10 cellular contexts compared by ENCODE assay signal in genomic region chr22:38735126-38735464, GRCh38. TPM values are rescaled to one million over a fixed set of nuclear protein-coding genes. Genes with fewer than 3 reads are reported as not detected.
DNase-seq lines count a peak whose midpoint lies in the region; ATAC-seq, FAIRE-seq and TF ChIP-seq lines count a peak whose summit lies in the region.
"Had no signal": no experiment of that assay in that cellular context is flagged by ENCODE, and none has a peak within 500 bp of the region (broad histone marks: within the 10 kb centered on the region; RNA-seq: fewer than 3 reads in every experiment).

No MANE protein-coding gene starts in this region.

- H3K27me3 Mint-ChIP-seq in CD14-positive monocyte (ENCODE audit: low read depth in 3 of 3) = peaks cover 0 to 3% (median 0%) of the 10 kb centered on the region in 3 donors

- H3K9me3 Mint-ChIP-seq in CD14-positive monocyte = no peaks in the 10 kb centered on the region

- TF ChIP-seq POLR2A in HCT116 (IDR thresholded peaks at IDR 0.05; ENCODE audit: borderline replicate concordance, extremely low read depth, insufficient read depth, insufficient read length) = no peak

- no peaks in the 10 kb centered on the region for H4K20me1 ChIP-seq in HCT116 (ENCODE audit: insufficient read depth)

- H3K9me3 ChIP-seq in HCT116 (ENCODE audit: control insufficient read depth in 1 of 2, insufficient read depth in 1 of 2, low read depth in 1 of 2, low read length in 2 of 2) (no peaks in the 10 kb centered on the region), pancreas (no peaks in the 10 kb centered on the region)

- H2AFZ ChIP-seq in HCT116 (ENCODE audit: low read depth, low read length, poor library complexity, severe bottlenecking) = no peak overlapping the region

- H3K27me3 ChIP-seq in HCT116 (ENCODE audit: insufficient read depth, low read length) (no peaks in the 10 kb centered on the region), pancreas (no peaks in the 10 kb centered on the region)

- DNase-seq in CD14-positive monocyte (ENCODE audit: low spot score) = no peak
- no peak for DNase-seq in HCT116 (ENCODE audit: low read depth, low spot score)
- no peak for DNase-seq in caudate nucleus (lab: John Stamatoyannopoulos, UW)
- peak in 2 of 6 donors; percentile 33 to 44 for DNase-seq in pancreas
- DNase-seq in UCSD-AML1 (lab: John Stamatoyannopoulos, UW; ENCODE audit: unreplicated experiment) = no peak
- DNase-seq in foreskin fibroblast = no peak
- DNase-seq in H4 (ENCODE audit: low spot score) = no peak
- DNase-seq: cerebellar nuclear complex had no signal

- H3K36me3 ChIP-seq in HCT116 (ENCODE audit: control insufficient read depth in 1 of 2, insufficient read depth in 2 of 2, low read length in 2 of 2) = peaks cover 28 to 31% of the 10 kb centered on the region in 2 experiments; a peak in 3 of 4 replicates
- H3K36me3 ChIP-seq in pancreas = peaks cover 8 to 57% (median 36%) of the 10 kb centered on the region in 3 donors

- H3K27ac ChIP-seq in HCT116 (ENCODE audit: low read depth, low read length) (no peak overlapping the region), caudate nucleus (ENCODE audit: low read depth, low read length) (peak overlapping the region; percentile 99), pancreas (peak overlapping the region in 3 of 4 donors; percentile 50 to 87 (median 79))
- H3K27ac ChIP-seq: KMS-11 had no signal

- H3K36me3 Mint-ChIP-seq in CD14-positive monocyte = peaks cover 73 to 87% of the 10 kb centered on the region in 2 donors

- POLR2A ChIA-PET in HCT116 (lab: Charles Lee) = interaction anchor here (1.2 kb wide), 1 partner anchor 12 kb away, joined by 3 read pairs; no protein-coding TSS in a partner anchor

- ATAC-seq in HCT116 (no peak), pancreas (no peak), GM18858 (IDR thresholded peaks at IDR 0.05; ENCODE audit: unreplicated experiment) (no peak)

- RAD21 ChIA-PET in HCT116 (lab: Charles Lee; ENCODE audit: low non-redundant PET in 1 of 2, low total read pairs in 2 of 2, uncharacterized antibody in 2 of 2, unreplicated experiment in 2 of 2) = no interaction called here

- H3K4me1 ChIP-seq in HCT116 (ENCODE audit: control insufficient read depth in 1 of 2, insufficient read depth in 2 of 2, low read length in 2 of 2) = peaks cover 0 to 4% of the 10 kb centered on the region in 2 experiments; a peak in 1 of 4 replicates
- peaks cover 31 to 40% (median 37%) of the 10 kb centered on the region in 3 donors for H3K4me1 ChIP-seq in pancreas

- peak overlapping the region in 5 of 7 donors; percentile 26 to 69 (median 64) for H3K27ac Mint-ChIP-seq in CD14-positive monocyte

- no peak overlapping the region for H3K4me3 Mint-ChIP-seq in CD14-positive monocyte

- no peaks in the 10 kb centered on the region for H3K79me2 ChIP-seq in HCT116 (ENCODE audit: insufficient read depth, low read length)

- intact Hi-C loops in CD14-positive monocyte (cut with micrococcal nuclease) = no loop called here
- intact Hi-C loops in HCT116 (cut with micrococcal nuclease) = no loop called here
- intact Hi-C loops in pancreas (cut with DNase I) = no loop called here

- no TSS peak for BruUV-seq in HCT116 (replicated peaks; lab: Mats Ljungman, UMichigan)

- TF ChIP-seq CTCF in CD14-positive monocyte (IDR thresholded peaks at IDR 0.05) = no peak
- no peak for TF ChIP-seq CTCF in HCT116 (IDR thresholded peaks at IDR 0.05 in 2 of 3, conservative IDR thresholded peaks at IDR 0.05 in 1 of 3; ENCODE audit: borderline replicate concordance in 1 of 3, insufficient read depth in 1 of 3, low read depth in 2 of 3, low read length in 2 of 3)
- no peak for TF ChIP-seq CTCF in pancreas (IDR thresholded peaks at IDR 0.05)
- no peak for TF ChIP-seq CTCF in foreskin fibroblast (IDR thresholded peaks at IDR 0.05; ENCODE audit: low read depth, low read length)

- H3K4me1 Mint-ChIP-seq in CD14-positive monocyte = peaks cover 8% of the 10 kb centered on the region

- H3K4me3 ChIP-seq in HCT116 (replicated peaks in 1 of 2; ENCODE audit: low read depth in 1 of 2, low read length in 2 of 2) (no peak overlapping the region), pancreas (no peak overlapping the region), foreskin fibroblast (ENCODE audit: low read depth in 1 of 2, low read length in 2 of 2) (no peak overlapping the region)

- CTCF ChIA-PET in HCT116 (lab: Charles Lee) = interaction anchor here (1.6 to 3.1 kb wide), 2 partner anchors 10 to 13 kb away, joined by 3 to 19 read pairs; no protein-coding TSS in a partner anchor

- H3K9ac ChIP-seq in HCT116 (ENCODE audit: low read length) = no peak overlapping the region
- H3K9ac ChIP-seq: KMS-11 had no signal

- 90 to 93% methylated on average over 7 of the region's 7 CpGs for WGBS in pancreas, 2 donors

- TF ChIP-seq RAD21 in HCT116 (IDR thresholded peaks at IDR 0.05; ENCODE audit: low read depth) = no peak

- no peak for FAIRE-seq in pancreas (lab: Jason Lieb, UNC)

- H3K9me2 ChIP-seq in HCT116 (ENCODE audit: insufficient read depth) = no peaks in the 10 kb centered on the region

- no peak overlapping the region for H3K4me2 ChIP-seq in HCT116 (ENCODE audit: low read length)
- H3K4me2 ChIP-seq: KMS-11 had no signal

TF ChIP-seq in HCT116, 20 proteins besides CTCF, POLR2A, EP300 and RAD21:
- TF ChIP-seq ZNF274 (IDR thresholded peaks at IDR 0.05; ENCODE audit: low read depth, low read length) (no peak), EZH2phosphoT487 (IDR thresholded peaks at IDR 0.05; ENCODE audit: borderline replicate concordance) (no peak), EZH2 (IDR thresholded peaks at IDR 0.05) (no peak), POLR2AphosphoS5 (IDR thresholded peaks at IDR 0.05; ENCODE audit: low read depth, low read length) (peak; percentile 15), SIN3A (IDR thresholded peaks at IDR 0.05; ENCODE audit: low read depth) (no peak), EGR1 (IDR thresholded peaks at IDR 0.05; ENCODE audit: low read depth) (no peak)

RNA-seq across cellular contexts. Expression of gene SUN2, which starts 20.7 kb away (rescaled TPM):
- polyA plus RNA-seq in CD14-positive monocyte = 10 to 100 TPM; 95.8 to 97.8 TPM
- total RNA-seq in HCT116 (2021; ENCODE audit: unreplicated experiment) = 71.6 TPM
- polyA plus RNA-seq in HCT116 (2012) = 68.6 and 68.8 TPM in 2 replicates
- total RNA-seq in pancreas = 10 to 100 TPM; 64.1 to 99.2 (median 84.9) TPM
- 10 to 100 TPM; 44.8 to 60.8 TPM for polyA plus RNA-seq in pancreas
- total RNA-seq in H4 (2014; rRNA removed; shearing (Covaris generic)) = 42.0 and 57.2 TPM in 2 replicates

RNA-seq across cellular contexts. Expression of gene GTPBP1, which starts 29.4 kb away (rescaled TPM):
- polyA plus RNA-seq in CD14-positive monocyte (10 to 100 TPM in 1 of 2 donors, 1 to 10 TPM in 1; 6.7 to 12.7 TPM), pancreas (10 to 100 TPM; 14.7 to 36.0 TPM)
- total RNA-seq in HCT116 (2021; ENCODE audit: unreplicated experiment) (48.2 TPM), pancreas (10 to 100 TPM; 20.2 to 35.4 (median 28.3) TPM)
- polyA plus RNA-seq in HCT116 (2012) = 33.3 and 47.4 TPM in 2 replicates
- 12.1 and 12.9 TPM in 2 replicates for total RNA-seq in H4 (2014; rRNA removed; shearing (Covaris generic))

RNA-seq across cellular contexts. Expression of gene JOSD1, which starts 34.4 kb away (rescaled TPM):
- polyA plus RNA-seq in CD14-positive monocyte = 1 to 10 TPM; 7.1 to 7.2 TPM
- total RNA-seq in HCT116 (2021; ENCODE audit: unreplicated experiment) = 67.3 TPM
- polyA plus RNA-seq in HCT116 (2012) = 70.4 and 84.2 TPM in 2 replicates
- total RNA-seq in pancreas = 10 to 100 TPM; 16.6 to 32.3 (median 22.2) TPM
- 10 to 100 TPM; 10.9 to 16.8 TPM for polyA plus RNA-seq in pancreas
- 40.7 and 52.1 TPM in 2 replicates for total RNA-seq in H4 (2014; rRNA removed; shearing (Covaris generic))

RNA-seq across cellular contexts. Expression of gene TOMM22, which starts 53.3 kb away (rescaled TPM):
- polyA plus RNA-seq in CD14-positive monocyte (10 to 100 TPM; 58.0 to 71.4 TPM), pancreas (10 to 100 TPM; 11.6 to 18.6 TPM)
- total RNA-seq in HCT116 (2021; ENCODE audit: unreplicated experiment) (136 TPM), pancreas (10 to 100 TPM; 21.2 to 35.8 (median 30.9) TPM)
- 34.5 and 49.4 TPM in 2 replicates for polyA plus RNA-seq in HCT116 (2012)
- 90.7 and 97.3 TPM in 2 replicates for total RNA-seq in H4 (2014; rRNA removed; shearing (Covaris generic))

RNA-seq across cellular contexts. Expression of gene DNAL4, which starts 58.8 kb away (rescaled TPM):
- 1 to 10 TPM; 8.9 to 9.3 TPM for polyA plus RNA-seq in CD14-positive monocyte
- total RNA-seq in HCT116 (2021; ENCODE audit: unreplicated experiment) = 18.3 TPM
- 20.9 and 25.1 TPM in 2 replicates for polyA plus RNA-seq in HCT116 (2012)
- total RNA-seq in pancreas = 10 to 100 TPM in 4 of 6 donors, 1 to 10 TPM in 2; 7.7 to 13.9 (median 10.7) TPM
- polyA plus RNA-seq in pancreas = 10 to 100 TPM; 12.2 to 16.2 TPM
- 6.4 and 6.6 TPM in 2 replicates for total RNA-seq in H4 (2014; rRNA removed; shearing (Covaris generic))
